Comparison of ENCODE assay signal across 1 cellular context in genomic region chr12:15886372-15887042, GRCh38.
TF ChIP-seq lines count a peak whose summit lies in the region.

No MANE protein-coding gene starts in this region.

TF ChIP-seq in GM12878, 131 proteins besides CTCF, POLR2A, EP300 and RAD21:
- TF ChIP-seq MTA2 (IDR thresholded peaks at IDR 0.05; ENCODE audit: low read depth) (no peak), TBL1XR1 (IDR thresholded peaks at IDR 0.05; ENCODE audit: low read depth, low read length) (no peak), REST (IDR thresholded peaks at IDR 0.05; ENCODE audit: low read depth, low read length) (no peak), TAF1 (IDR thresholded peaks at IDR 0.05; ENCODE audit: borderline replicate concordance, low read depth, low read length) (no peak), ZNF24 (IDR thresholded peaks at IDR 0.05) (no peak), MEF2B (IDR thresholded peaks at IDR 0.05; ENCODE audit: partially characterized antibody, poor library complexity, severe bottlenecking) (no peak), SPI1 (IDR thresholded peaks at IDR 0.05; ENCODE audit: borderline replicate concordance, insufficient read depth, low read depth, low read length) (no peak), IRF4 (IDR thresholded peaks at IDR 0.05; ENCODE audit: low read depth, low read length) (no peak), WRNIP1 (IDR thresholded peaks at IDR 0.05; ENCODE audit: borderline replicate concordance, low read depth, low read length) (no peak), RUNX3 (IDR thresholded peaks at IDR 0.05; ENCODE audit: low read length) (no peak), CBX5 (IDR thresholded peaks at IDR 0.05; ENCODE audit: low read depth) (no peak), IRF3 (IDR thresholded peaks at IDR 0.05) (no peak), ESRRA (IDR thresholded peaks at IDR 0.05; ENCODE audit: low read length) (no peak), SREBF2 (IDR thresholded peaks at IDR 0.05; ENCODE audit: low read length) (no peak)
- TF ChIP-seq, protein P1, sequence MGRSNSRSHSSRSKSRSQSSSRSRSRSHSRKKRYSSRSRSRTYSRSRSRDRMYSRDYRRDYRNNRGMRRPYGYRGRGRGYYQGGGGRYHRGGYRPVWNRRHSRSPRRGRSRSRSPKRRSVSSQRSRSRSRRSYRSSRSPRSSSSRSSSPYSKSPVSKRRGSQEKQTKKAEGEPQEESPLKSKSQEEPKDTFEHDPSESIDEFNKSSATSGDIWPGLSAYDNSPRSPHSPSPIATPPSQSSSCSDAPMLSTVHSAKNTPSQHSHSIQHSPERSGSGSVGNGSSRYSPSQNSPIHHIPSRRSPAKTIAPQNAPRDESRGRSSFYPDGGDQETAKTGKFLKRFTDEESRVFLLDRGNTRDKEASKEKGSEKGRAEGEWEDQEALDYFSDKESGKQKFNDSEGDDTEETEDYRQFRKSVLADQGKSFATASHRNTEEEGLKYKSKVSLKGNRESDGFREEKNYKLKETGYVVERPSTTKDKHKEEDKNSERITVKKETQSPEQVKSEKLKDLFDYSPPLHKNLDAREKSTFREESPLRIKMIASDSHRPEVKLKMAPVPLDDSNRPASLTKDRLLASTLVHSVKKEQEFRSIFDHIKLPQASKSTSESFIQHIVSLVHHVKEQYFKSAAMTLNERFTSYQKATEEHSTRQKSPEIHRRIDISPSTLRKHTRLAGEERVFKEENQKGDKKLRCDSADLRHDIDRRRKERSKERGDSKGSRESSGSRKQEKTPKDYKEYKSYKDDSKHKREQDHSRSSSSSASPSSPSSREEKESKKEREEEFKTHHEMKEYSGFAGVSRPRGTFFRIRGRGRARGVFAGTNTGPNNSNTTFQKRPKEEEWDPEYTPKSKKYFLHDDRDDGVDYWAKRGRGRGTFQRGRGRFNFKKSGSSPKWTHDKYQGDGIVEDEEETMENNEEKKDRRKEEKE (IDR thresholded peaks at IDR 0.05): no peak
- TF ChIP-seq, protein P2, sequence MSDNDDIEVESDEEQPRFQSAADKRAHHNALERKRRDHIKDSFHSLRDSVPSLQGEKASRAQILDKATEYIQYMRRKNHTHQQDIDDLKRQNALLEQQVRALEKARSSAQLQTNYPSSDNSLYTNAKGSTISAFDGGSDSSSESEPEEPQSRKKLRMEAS (IDR thresholded peaks at IDR 0.05; ENCODE audit: low read depth, low read length): no peak
